ENCODE assay signal across 1 cellular context in the genomic region with DNA sequence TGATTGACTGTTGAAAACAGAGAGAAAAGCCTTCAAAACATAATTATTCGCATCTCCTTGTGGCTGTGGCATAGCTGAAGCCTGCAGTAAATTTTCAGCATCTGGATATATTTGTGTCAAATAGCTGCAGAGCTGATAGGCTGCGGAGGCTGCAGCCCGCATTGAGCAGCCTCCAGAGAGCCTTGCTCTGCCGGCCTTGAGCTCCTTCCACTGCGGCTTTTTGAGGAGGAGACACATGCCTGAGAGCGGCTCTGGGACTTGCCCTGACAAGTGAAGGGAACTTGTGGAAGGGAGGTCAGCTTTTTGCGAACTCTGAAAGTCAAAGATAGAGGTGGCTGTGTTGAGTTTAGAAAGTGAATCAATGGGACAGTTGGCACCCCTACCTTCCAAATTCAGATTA.
TF ChIP-seq lines count a peak whose summit lies in the region.

No MANE protein-coding gene starts in this region.

TF ChIP-seq in GM12878, 131 proteins besides CTCF, POLR2A, EP300 and RAD21:
- TF ChIP-seq TBL1XR1 (IDR thresholded peaks at IDR 0.05; ENCODE audit: low read depth, low read length), result no peak
- TF ChIP-seq, protein P1, sequence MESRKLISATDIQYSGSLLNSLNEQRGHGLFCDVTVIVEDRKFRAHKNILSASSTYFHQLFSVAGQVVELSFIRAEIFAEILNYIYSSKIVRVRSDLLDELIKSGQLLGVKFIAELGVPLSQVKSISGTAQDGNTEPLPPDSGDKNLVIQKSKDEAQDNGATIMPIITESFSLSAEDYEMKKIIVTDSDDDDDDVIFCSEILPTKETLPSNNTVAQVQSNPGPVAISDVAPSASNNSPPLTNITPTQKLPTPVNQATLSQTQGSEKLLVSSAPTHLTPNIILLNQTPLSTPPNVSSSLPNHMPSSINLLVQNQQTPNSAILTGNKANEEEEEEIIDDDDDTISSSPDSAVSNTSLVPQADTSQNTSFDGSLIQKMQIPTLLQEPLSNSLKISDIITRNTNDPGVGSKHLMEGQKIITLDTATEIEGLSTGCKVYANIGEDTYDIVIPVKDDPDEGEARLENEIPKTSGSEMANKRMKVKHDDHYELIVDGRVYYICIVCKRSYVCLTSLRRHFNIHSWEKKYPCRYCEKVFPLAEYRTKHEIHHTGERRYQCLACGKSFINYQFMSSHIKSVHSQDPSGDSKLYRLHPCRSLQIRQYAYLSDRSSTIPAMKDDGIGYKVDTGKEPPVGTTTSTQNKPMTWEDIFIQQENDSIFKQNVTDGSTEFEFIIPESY (IDR thresholded peaks at IDR 0.05), result no peak
- no peak for TF ChIP-seq RB1 (IDR thresholded peaks at IDR 0.05; ENCODE audit: borderline replicate concordance)
- TF ChIP-seq ESRRA (IDR thresholded peaks at IDR 0.05; ENCODE audit: low read length), result no peak
- no peak for TF ChIP-seq HDGF (IDR thresholded peaks at IDR 0.05)
- TF ChIP-seq CHD1 (IDR thresholded peaks at IDR 0.05; ENCODE audit: low read depth, low read length), result no peak
- TF ChIP-seq MTA3 (IDR thresholded peaks at IDR 0.05; ENCODE audit: borderline replicate concordance, low read length), result no peak
- no peak for TF ChIP-seq BHLHE40 (IDR thresholded peaks at IDR 0.05; ENCODE audit: borderline replicate concordance in 1 of 2, low read depth in 2 of 2, low read length in 1 of 2)
- TF ChIP-seq MYB (IDR thresholded peaks at IDR 0.05; ENCODE audit: borderline replicate concordance, low read depth, low read length), result no peak
- no peak for TF ChIP-seq JUND (IDR thresholded peaks at IDR 0.05; ENCODE audit: low read depth, low read length)
- TF ChIP-seq SMARCA5 (IDR thresholded peaks at IDR 0.05), result no peak
- no peak for TF ChIP-seq CBX5 (IDR thresholded peaks at IDR 0.05; ENCODE audit: low read depth)
- TF ChIP-seq YBX1 (IDR thresholded peaks at IDR 0.05), result no peak
- TF ChIP-seq MEF2A (IDR thresholded peaks at IDR 0.05; ENCODE audit: insufficient read depth, low read depth, low read length), result no peak
